In genomic region chr6:27871919-27872633, GRCh38 we compare ENCODE assay signal across 1 cellular context.
TF ChIP-seq lines count a peak whose summit lies in the region.

No MANE protein-coding gene starts in this region.

TF ChIP-seq in GM12878, 131 proteins besides CTCF, POLR2A, EP300 and RAD21 (continued from another document and continues in another):
- 0 out of 2 replicates have a peak, but pooled peaks have one; percentile 60 for TF ChIP-seq ZSCAN29 (IDR thresholded peaks at IDR 0.05)
- TF ChIP-seq TCF3 (IDR thresholded peaks at IDR 0.05; ENCODE audit: borderline replicate concordance, insufficient read depth, low read depth, low read length), result peak; percentile 96
- peak; percentile 58 for TF ChIP-seq YY1 (IDR thresholded peaks at IDR 0.05; ENCODE audit: low read depth, low read length)
- TF ChIP-seq STAT1 (conservative IDR thresholded peaks at IDR 0.05), result 0 out of 2 replicates have a peak, but pooled peaks have one; percentile 63
- TF ChIP-seq RAD51 (IDR thresholded peaks at IDR 0.05), result no peak
- TF ChIP-seq KAT2A (conservative IDR thresholded peaks at IDR 0.05; ENCODE audit: control insufficient read depth, low read depth, low read length), result no peak
- TF ChIP-seq YBX1 (IDR thresholded peaks at IDR 0.05), result no peak
- no peak for TF ChIP-seq ZNF274 (IDR thresholded peaks at IDR 0.05; ENCODE audit: insufficient read depth, insufficient read length)
- TF ChIP-seq STAT3 (IDR thresholded peaks at IDR 0.05; ENCODE audit: low read depth, low read length), result no peak
- TF ChIP-seq SREBF1 (IDR thresholded peaks at IDR 0.05; ENCODE audit: low read length), result no peak
- no peak for TF ChIP-seq JUNB (IDR thresholded peaks at IDR 0.05)
- TF ChIP-seq BCL11A (IDR thresholded peaks at IDR 0.05; ENCODE audit: low read depth, low read length), result no peak
- TF ChIP-seq, protein P1, sequence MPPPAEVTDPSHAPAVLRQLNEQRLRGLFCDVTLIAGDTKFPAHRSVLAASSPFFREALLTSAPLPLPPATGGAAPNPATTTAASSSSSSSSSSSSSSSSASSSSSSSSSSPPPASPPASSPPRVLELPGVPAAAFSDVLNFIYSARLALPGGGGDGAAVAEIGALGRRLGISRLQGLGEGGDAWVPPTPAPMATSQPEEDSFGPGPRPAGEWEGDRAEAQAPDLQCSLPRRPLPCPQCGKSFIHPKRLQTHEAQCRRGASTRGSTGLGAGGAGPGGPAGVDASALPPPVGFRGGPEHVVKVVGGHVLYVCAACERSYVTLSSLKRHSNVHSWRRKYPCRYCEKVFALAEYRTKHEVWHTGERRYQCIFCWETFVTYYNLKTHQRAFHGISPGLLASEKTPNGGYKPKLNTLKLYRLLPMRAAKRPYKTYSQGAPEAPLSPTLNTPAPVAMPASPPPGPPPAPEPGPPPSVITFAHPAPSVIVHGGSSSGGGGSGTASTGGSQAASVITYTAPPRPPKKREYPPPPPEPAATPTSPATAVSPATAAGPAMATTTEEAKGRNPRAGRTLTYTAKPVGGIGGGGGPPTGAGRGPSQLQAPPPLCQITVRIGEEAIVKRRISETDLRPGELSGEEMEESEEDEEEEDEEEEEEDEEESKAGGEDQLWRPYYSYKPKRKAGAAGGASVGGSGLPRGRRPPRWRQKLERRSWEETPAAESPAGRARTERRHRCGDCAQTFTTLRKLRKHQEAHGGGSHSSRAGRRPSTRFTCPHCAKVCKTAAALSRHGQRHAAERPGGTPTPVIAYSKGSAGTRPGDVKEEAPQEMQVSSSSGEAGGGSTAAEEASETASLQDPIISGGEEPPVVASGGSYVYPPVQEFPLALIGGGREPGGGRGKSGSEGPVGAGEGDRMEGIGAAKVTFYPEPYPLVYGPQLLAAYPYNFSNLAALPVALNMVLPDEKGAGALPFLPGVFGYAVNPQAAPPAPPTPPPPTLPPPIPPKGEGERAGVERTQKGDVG (CRISPR knock-in tag; IDR thresholded peaks at IDR 0.05), result no peak
- no peak for TF ChIP-seq JUND (IDR thresholded peaks at IDR 0.05; ENCODE audit: low read depth, low read length)
- no peak for TF ChIP-seq SKIL (IDR thresholded peaks at IDR 0.05; ENCODE audit: low read depth, poor library complexity, severe bottlenecking)
- peak; percentile 46; the same call in 1 of the 2 replicates for TF ChIP-seq ZNF384 (IDR thresholded peaks at IDR 0.05; ENCODE audit: borderline replicate concordance, low read depth, low read length)
- TF ChIP-seq, protein P2, sequence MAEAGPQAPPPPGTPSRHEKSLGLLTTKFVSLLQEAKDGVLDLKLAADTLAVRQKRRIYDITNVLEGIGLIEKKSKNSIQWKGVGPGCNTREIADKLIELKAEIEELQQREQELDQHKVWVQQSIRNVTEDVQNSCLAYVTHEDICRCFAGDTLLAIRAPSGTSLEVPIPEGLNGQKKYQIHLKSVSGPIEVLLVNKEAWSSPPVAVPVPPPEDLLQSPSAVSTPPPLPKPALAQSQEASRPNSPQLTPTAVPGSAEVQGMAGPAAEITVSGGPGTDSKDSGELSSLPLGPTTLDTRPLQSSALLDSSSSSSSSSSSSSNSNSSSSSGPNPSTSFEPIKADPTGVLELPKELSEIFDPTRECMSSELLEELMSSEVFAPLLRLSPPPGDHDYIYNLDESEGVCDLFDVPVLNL (IDR thresholded peaks at IDR 0.05; ENCODE audit: low read depth, low read length), result no peak
- TF ChIP-seq GABPA (IDR thresholded peaks at IDR 0.05; ENCODE audit: low read depth), result no peak
- no peak for TF ChIP-seq NR2C2 (IDR thresholded peaks at IDR 0.05; ENCODE audit: borderline replicate concordance, control insufficient read depth, insufficient read length, low read depth)
- TF ChIP-seq POU2F2 (IDR thresholded peaks at IDR 0.05; ENCODE audit: borderline replicate concordance, low read depth, low read length), result peak; percentile 93; the same call in 2 of the 3 replicates
- TF ChIP-seq POLR2AphosphoS5 (IDR thresholded peaks at IDR 0.05; ENCODE audit: low read length), result peak; percentile 99
- peak; percentile 28; the same call in 1 of the 2 replicates for TF ChIP-seq MTA3 (IDR thresholded peaks at IDR 0.05; ENCODE audit: borderline replicate concordance, low read length)
- TF ChIP-seq CREB1 (IDR thresholded peaks at IDR 0.05; ENCODE audit: low read depth), result peak; percentile 77
- TF ChIP-seq CBFB (IDR thresholded peaks at IDR 0.05; ENCODE audit: low read depth), result peak; percentile 54
- TF ChIP-seq ATF7 (IDR thresholded peaks at IDR 0.05; ENCODE audit: low read depth), result no peak
- TF ChIP-seq NFXL1 (IDR thresholded peaks at IDR 0.05; ENCODE audit: borderline replicate concordance), result peak; percentile 74; the same call in 1 of the 2 replicates
- no peak for TF ChIP-seq MXI1 (IDR thresholded peaks at IDR 0.05; ENCODE audit: low read depth, low read length)
- 0 out of 2 replicates have a peak, but pooled peaks have one; percentile 64 for TF ChIP-seq TCF12 (IDR thresholded peaks at IDR 0.05; ENCODE audit: low read depth, low read length)
- TF ChIP-seq HCFC1 (IDR thresholded peaks at IDR 0.05; ENCODE audit: low read length), result 0 out of 2 replicates have a peak, but pooled peaks have one; percentile 30
- peak; percentile 93 for TF ChIP-seq TAF1 (IDR thresholded peaks at IDR 0.05; ENCODE audit: borderline replicate concordance, low read depth, low read length)
- TF ChIP-seq FOXK2 (IDR thresholded peaks at IDR 0.05), result no peak
- no peak for TF ChIP-seq CHD4 (IDR thresholded peaks at IDR 0.05)
- no peak for TF ChIP-seq RBBP5 (conservative IDR thresholded peaks at IDR 0.05)
- TF ChIP-seq, protein P3, sequence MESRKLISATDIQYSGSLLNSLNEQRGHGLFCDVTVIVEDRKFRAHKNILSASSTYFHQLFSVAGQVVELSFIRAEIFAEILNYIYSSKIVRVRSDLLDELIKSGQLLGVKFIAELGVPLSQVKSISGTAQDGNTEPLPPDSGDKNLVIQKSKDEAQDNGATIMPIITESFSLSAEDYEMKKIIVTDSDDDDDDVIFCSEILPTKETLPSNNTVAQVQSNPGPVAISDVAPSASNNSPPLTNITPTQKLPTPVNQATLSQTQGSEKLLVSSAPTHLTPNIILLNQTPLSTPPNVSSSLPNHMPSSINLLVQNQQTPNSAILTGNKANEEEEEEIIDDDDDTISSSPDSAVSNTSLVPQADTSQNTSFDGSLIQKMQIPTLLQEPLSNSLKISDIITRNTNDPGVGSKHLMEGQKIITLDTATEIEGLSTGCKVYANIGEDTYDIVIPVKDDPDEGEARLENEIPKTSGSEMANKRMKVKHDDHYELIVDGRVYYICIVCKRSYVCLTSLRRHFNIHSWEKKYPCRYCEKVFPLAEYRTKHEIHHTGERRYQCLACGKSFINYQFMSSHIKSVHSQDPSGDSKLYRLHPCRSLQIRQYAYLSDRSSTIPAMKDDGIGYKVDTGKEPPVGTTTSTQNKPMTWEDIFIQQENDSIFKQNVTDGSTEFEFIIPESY (IDR thresholded peaks at IDR 0.05), result no peak
- 0 out of 2 replicates have a peak, but pooled peaks have one; percentile 43 for TF ChIP-seq SMARCA5 (IDR thresholded peaks at IDR 0.05)
- TF ChIP-seq, protein P4, sequence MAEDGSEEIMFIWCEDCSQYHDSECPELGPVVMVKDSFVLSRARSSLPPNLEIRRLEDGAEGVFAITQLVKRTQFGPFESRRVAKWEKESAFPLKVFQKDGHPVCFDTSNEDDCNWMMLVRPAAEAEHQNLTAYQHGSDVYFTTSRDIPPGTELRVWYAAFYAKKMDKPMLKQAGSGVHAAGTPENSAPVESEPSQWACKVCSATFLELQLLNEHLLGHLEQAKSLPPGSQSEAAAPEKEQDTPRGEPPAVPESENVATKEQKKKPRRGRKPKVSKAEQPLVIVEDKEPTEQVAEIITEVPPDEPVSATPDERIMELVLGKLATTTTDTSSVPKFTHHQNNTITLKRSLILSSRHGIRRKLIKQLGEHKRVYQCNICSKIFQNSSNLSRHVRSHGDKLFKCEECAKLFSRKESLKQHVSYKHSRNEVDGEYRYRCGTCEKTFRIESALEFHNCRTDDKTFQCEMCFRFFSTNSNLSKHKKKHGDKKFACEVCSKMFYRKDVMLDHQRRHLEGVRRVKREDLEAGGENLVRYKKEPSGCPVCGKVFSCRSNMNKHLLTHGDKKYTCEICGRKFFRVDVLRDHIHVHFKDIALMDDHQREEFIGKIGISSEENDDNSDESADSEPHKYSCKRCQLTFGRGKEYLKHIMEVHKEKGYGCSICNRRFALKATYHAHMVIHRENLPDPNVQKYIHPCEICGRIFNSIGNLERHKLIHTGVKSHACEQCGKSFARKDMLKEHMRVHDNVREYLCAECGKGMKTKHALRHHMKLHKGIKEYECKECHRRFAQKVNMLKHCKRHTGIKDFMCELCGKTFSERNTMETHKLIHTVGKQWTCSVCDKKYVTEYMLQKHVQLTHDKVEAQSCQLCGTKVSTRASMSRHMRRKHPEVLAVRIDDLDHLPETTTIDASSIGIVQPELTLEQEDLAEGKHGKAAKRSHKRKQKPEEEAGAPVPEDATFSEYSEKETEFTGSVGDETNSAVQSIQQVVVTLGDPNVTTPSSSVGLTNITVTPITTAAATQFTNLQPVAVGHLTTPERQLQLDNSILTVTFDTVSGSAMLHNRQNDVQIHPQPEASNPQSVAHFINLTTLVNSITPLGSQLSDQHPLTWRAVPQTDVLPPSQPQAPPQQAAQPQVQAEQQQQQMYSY (CRISPR knock-in tag; IDR thresholded peaks at IDR 0.05), result no peak
- TF ChIP-seq NR2F1 (conservative IDR thresholded peaks at IDR 0.05), result 0 out of 2 replicates have a peak, but pooled peaks have one; percentile 15
- peak in 1 of 2 experiments; percentile 46; a peak in 1 of 3 replicates for TF ChIP-seq EGR1 (IDR thresholded peaks at IDR 0.05; ENCODE audit: borderline replicate concordance in 1 of 2, low read depth in 2 of 2, low read length in 2 of 2)
- TF ChIP-seq, protein P5, sequence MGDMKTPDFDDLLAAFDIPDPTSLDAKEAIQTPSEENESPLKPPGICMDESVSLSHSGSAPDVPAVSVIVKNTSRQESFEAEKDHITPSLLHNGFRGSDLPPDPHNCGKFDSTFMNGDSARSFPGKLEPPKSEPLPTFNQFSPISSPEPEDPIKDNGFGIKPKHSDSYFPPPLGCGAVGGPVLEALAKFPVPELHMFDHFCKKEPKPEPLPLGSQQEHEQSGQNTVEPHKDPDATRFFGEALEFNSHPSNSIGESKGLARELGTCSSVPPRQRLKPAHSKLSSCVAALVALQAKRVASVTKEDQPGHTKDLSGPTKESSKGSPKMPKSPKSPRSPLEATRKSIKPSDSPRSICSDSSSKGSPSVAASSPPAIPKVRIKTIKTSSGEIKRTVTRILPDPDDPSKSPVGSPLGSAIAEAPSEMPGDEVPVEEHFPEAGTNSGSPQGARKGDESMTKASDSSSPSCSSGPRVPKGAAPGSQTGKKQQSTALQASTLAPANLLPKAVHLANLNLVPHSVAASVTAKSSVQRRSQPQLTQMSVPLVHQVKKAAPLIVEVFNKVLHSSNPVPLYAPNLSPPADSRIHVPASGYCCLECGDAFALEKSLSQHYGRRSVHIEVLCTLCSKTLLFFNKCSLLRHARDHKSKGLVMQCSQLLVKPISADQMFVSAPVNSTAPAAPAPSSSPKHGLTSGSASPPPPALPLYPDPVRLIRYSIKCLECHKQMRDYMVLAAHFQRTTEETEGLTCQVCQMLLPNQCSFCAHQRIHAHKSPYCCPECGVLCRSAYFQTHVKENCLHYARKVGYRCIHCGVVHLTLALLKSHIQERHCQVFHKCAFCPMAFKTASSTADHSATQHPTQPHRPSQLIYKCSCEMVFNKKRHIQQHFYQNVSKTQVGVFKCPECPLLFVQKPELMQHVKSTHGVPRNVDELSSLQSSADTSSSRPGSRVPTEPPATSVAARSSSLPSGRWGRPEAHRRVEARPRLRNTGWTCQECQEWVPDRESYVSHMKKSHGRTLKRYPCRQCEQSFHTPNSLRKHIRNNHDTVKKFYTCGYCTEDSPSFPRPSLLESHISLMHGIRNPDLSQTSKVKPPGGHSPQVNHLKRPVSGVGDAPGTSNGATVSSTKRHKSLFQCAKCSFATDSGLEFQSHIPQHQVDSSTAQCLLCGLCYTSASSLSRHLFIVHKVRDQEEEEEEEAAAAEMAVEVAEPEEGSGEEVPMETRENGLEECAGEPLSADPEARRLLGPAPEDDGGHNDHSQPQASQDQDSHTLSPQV (IDR thresholded peaks at IDR 0.05), result no peak
- TF ChIP-seq TBL1XR1 (IDR thresholded peaks at IDR 0.05; ENCODE audit: low read depth, low read length), result no peak; the same call in 1 of the 2 replicates
- peak; percentile 56; the same call in 1 of the 2 replicates for TF ChIP-seq ZBED1 (IDR thresholded peaks at IDR 0.05; ENCODE audit: borderline replicate concordance)
- no peak for TF ChIP-seq SIX5 (IDR thresholded peaks at IDR 0.05; ENCODE audit: low read depth, low read length, severe bottlenecking)
- TF ChIP-seq MEF2A (IDR thresholded peaks at IDR 0.05; ENCODE audit: insufficient read depth, low read depth, low read length), result no peak
- TF ChIP-seq, protein P6, sequence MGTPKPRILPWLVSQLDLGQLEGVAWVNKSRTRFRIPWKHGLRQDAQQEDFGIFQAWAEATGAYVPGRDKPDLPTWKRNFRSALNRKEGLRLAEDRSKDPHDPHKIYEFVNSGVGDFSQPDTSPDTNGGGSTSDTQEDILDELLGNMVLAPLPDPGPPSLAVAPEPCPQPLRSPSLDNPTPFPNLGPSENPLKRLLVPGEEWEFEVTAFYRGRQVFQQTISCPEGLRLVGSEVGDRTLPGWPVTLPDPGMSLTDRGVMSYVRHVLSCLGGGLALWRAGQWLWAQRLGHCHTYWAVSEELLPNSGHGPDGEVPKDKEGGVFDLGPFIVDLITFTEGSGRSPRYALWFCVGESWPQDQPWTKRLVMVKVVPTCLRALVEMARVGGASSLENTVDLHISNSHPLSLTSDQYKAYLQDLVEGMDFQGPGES (IDR thresholded peaks at IDR 0.05), result peak; percentile 54; the same call in 1 of the 2 replicates
- TF ChIP-seq BRCA1 (IDR thresholded peaks at IDR 0.05; ENCODE audit: low read depth, low read length), result no peak; the same call in 1 of the 2 replicates
- no peak for TF ChIP-seq CHD2 (IDR thresholded peaks at IDR 0.05; ENCODE audit: borderline replicate concordance, low read depth, low read length)
- no peak for TF ChIP-seq EZH2 (IDR thresholded peaks at IDR 0.05; ENCODE audit: borderline replicate concordance, control insufficient read depth, low read depth, low read length)
